13 cellular contexts compared by ENCODE assay signal in the genomic region with DNA sequence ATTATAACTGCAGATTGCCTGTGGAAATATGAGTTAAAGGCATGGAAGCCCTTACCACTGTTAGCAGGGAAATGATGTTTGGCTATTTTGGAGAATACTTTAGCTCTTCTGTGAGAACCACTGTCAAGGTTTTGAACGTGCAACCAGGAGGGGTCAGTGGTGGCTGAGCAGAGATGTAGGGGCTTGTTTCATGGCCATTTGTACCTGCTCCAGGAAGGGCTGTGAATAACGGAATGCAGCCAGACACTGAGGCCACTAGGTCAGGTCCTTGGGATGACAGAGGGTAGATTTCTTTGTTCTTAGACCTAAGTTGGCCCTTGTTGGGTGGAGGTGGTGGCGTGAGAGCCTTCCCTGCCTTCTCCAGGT. TPM values are rescaled to one million over a fixed set of nuclear protein-coding genes. Genes with fewer than 3 reads are reported as not detected.
DNase-seq lines count a peak whose midpoint lies in the region; ATAC-seq lines count a peak whose summit lies in the region.
"Had no signal": no experiment of that assay in that cellular context is flagged by ENCODE, and none has a peak within 500 bp of the region (broad histone marks: within the 10 kb centered on the region; RNA-seq: fewer than 3 reads in every experiment).

No MANE protein-coding gene starts in this region.

- no peak overlapping the region for H3K56ac ChIP-seq in mesendoderm (ENCODE audit: low read length)

- POLR2A ChIA-PET in activated CD4-positive, alpha-beta memory T cell treated with anti-CD3 and anti-CD28 coated beads for 36 hours (lab: Charles Lee), result interaction anchor here (0.6 to 1.9 kb wide), 8 partner anchors 10 to 218 kb away, joined by 4 to 9 read pairs (median 4); no protein-coding TSS in a partner anchor

- CTCF ChIA-PET in activated CD4-positive, alpha-beta memory T cell treated with anti-CD3 and anti-CD28 coated beads for 36 hours (lab: Charles Lee), result interaction anchor here (0.8 to 1.8 kb wide), 4 partner anchors 21 to 92 kb away, joined by 4 to 7 read pairs (median 6); no protein-coding TSS in a partner anchor

- H3K27me3 Mint-ChIP-seq in activated T-cell treated with anti-CD3 and anti-CD28 coated beads, Interleukin-2, amount 50 U/mL, for 4 hours (ENCODE audit: low read depth), result no peaks in the 10 kb centered on the region
- no peaks in the 10 kb centered on the region for H3K27me3 Mint-ChIP-seq in activated CD4-positive, alpha-beta memory T cell treated with anti-CD3 and anti-CD28 coated beads for 36 hours
- no peaks in the 10 kb centered on the region for H3K27me3 Mint-ChIP-seq in memory B cell

- H3K4me3 Mint-ChIP-seq in activated T-cell treated with anti-CD3 and anti-CD28 coated beads, Interleukin-2, amount 50 U/mL, for 4 hours, result peak overlapping the region; percentile 58
- H3K4me3 Mint-ChIP-seq in activated CD4-positive, alpha-beta memory T cell treated with anti-CD3 and anti-CD28 coated beads for 36 hours, result no peak overlapping the region
- peak overlapping the region; percentile 81 for H3K4me3 Mint-ChIP-seq in memory B cell

- H3K36me3 Mint-ChIP-seq in activated T-cell treated with anti-CD3 and anti-CD28 coated beads, Interleukin-2, amount 50 U/mL, for 4 hours (ENCODE audit: insufficient read depth), result peaks cover 35% of the 10 kb centered on the region
- H3K36me3 Mint-ChIP-seq in activated CD4-positive, alpha-beta memory T cell treated with anti-CD3 and anti-CD28 coated beads for 36 hours, result peaks cover 28% of the 10 kb centered on the region
- H3K36me3 Mint-ChIP-seq in memory B cell, result peaks cover 12% of the 10 kb centered on the region

- peaks cover 79% of the 10 kb centered on the region for H3K4me1 Mint-ChIP-seq in activated T-cell treated with anti-CD3 and anti-CD28 coated beads, Interleukin-2, amount 50 U/mL, for 4 hours (ENCODE audit: low read depth)
- peaks cover 82% of the 10 kb centered on the region for H3K4me1 Mint-ChIP-seq in activated CD4-positive, alpha-beta memory T cell treated with anti-CD3 and anti-CD28 coated beads for 36 hours (ENCODE audit: low read depth)
- H3K4me1 Mint-ChIP-seq in memory B cell, result peaks cover 63% of the 10 kb centered on the region

- WGBS in mesendoderm (ENCODE audit: extremely low coverage, insufficient coverage, low lambda C conversion rate), result no CpG with 5 or more reads among the region's 3 CpGs

- no peak overlapping the region for H4K8ac ChIP-seq in mesendoderm (ENCODE audit: low read depth, low read length)

- H3K18ac ChIP-seq in mesendoderm (ENCODE audit: low read length), result no peak overlapping the region

- H3K27ac ChIP-seq in mesendoderm (ENCODE audit: low read depth, low read length), result no peak overlapping the region

- intact Hi-C loops in activated CD4-positive, alpha-beta memory T cell treated with anti-CD3 and anti-CD28 coated beads for 36 hours (cut with micrococcal nuclease), result loop anchor here (1.0 kb wide), 2 partner anchors 20 to 37 kb away; no protein-coding TSS in a partner anchor

- no peak overlapping the region for H2BK5ac ChIP-seq in mesendoderm (ENCODE audit: low read length)

- no peak overlapping the region for H2BK120ac ChIP-seq in mesendoderm (ENCODE audit: low read depth, low read length)

- H4K5ac ChIP-seq in mesendoderm (ENCODE audit: low read length), result no peak overlapping the region

- H3K23ac ChIP-seq in mesendoderm (ENCODE audit: low read length), result no peak overlapping the region

- DNase-seq in activated T-cell treated with anti-CD3 and anti-CD28 coated beads, Interleukin-2, amount 50 U/mL, for 4 hours, result no peak
- DNase-seq in activated T-cell treated with anti-CD3 and anti-CD28 coated beads for 4 hours (no peak), memory B cell (ENCODE audit: low spot score in 2 of 2) (no peak), NAMALWA (ENCODE audit: low spot score) (no peak), mesendoderm (no peak)
- DNase-seq in activated CD4-positive, alpha-beta memory T cell treated with anti-CD3 and anti-CD28 coated beads for 36 hours, result no peak
- DNase-seq: anterior cingulate cortex; DMS153; effector memory CD4-positive, alpha-beta T cell; midbrain; NCI-H524 treated with DMSO at 0.1 percent for 48 hours had no signal

- no peaks in the 10 kb centered on the region for H3K4me1 ChIP-seq in mesendoderm (ENCODE audit: control insufficient read depth, low read depth, low read length)

- H3K4me2 ChIP-seq in mesendoderm (ENCODE audit: low read length), result no peak overlapping the region

- no peak overlapping the region for H3K4me3 ChIP-seq in mesendoderm (ENCODE audit: low read length)

- H3K79me2 ChIP-seq in mesendoderm (ENCODE audit: control insufficient read depth, insufficient read depth, low read length), result no peaks in the 10 kb centered on the region

- H2AK5ac ChIP-seq in mesendoderm (ENCODE audit: low read length), result no peak overlapping the region

- H3K9ac ChIP-seq in mesendoderm (ENCODE audit: low read length), result no peak overlapping the region

- H3K9me3 Mint-ChIP-seq in activated T-cell treated with anti-CD3 and anti-CD28 coated beads, Interleukin-2, amount 50 U/mL, for 4 hours, result no peaks in the 10 kb centered on the region
- no peaks in the 10 kb centered on the region for H3K9me3 Mint-ChIP-seq in activated CD4-positive, alpha-beta memory T cell treated with anti-CD3 and anti-CD28 coated beads for 36 hours
- no peaks in the 10 kb centered on the region for H3K9me3 Mint-ChIP-seq in memory B cell

- no peaks in the 10 kb centered on the region for H3K36me3 ChIP-seq in mesendoderm (ENCODE audit: control insufficient read depth, insufficient read depth, low read length)

- H3K4ac ChIP-seq in mesendoderm (ENCODE audit: low read depth, low read length), result no peak overlapping the region

- no peak overlapping the region for H2BK15ac ChIP-seq in mesendoderm (replicated peaks; ENCODE audit: low read depth)

- H3K27me3 ChIP-seq in mesendoderm (ENCODE audit: insufficient read depth, low read length, poor library complexity), result no peaks in the 10 kb centered on the region

- no peak for ATAC-seq in activated T-cell treated with anti-CD3 and anti-CD28 coated beads, Interleukin-2, amount 50 U/mL, for 4 hours
- ATAC-seq in GM21576 (IDR thresholded peaks at IDR 0.05; ENCODE audit: unreplicated experiment), result peak; percentile 13
- ATAC-seq in memory B cell (ENCODE audit: low read depth), result no peak
- no peak for ATAC-seq in HG02981 (IDR thresholded peaks at IDR 0.05; ENCODE audit: unreplicated experiment)

- peaks cover 8% of the 10 kb centered on the region for H3K79me1 ChIP-seq in mesendoderm (ENCODE audit: low read length)

- peak overlapping the region; percentile 87 for H3K27ac Mint-ChIP-seq in activated CD4-positive, alpha-beta memory T cell treated with anti-CD3 and anti-CD28 coated beads for 36 hours
- peak overlapping the region; percentile 76 for H3K27ac Mint-ChIP-seq in memory B cell

RNA-seq across cellular contexts. Expression of a gene that starts 8.3 kb away (rescaled TPM):
- total RNA-seq in activated T-cell treated with anti-CD3 and anti-CD28 coated beads, Interleukin-2, amount 50 U/mL, for 4 hours, result 10 to 100 TPM; 76.0 to 91.0 (median 78.1) TPM
- total RNA-seq in activated CD4-positive, alpha-beta memory T cell treated with anti-CD3 and anti-CD28 coated beads for 36 hours, result 10 to 100 TPM; 68.8 to 73.6 TPM
- 5.2 TPM for polyA plus RNA-seq in mesendoderm (2013, experiment 1 of 2)
- polyA plus RNA-seq in mesendoderm (2013, experiment 2 of 2), result 5.6 TPM
